Comparison of ENCODE assay signal across 1 cellular context in the genomic region with DNA sequence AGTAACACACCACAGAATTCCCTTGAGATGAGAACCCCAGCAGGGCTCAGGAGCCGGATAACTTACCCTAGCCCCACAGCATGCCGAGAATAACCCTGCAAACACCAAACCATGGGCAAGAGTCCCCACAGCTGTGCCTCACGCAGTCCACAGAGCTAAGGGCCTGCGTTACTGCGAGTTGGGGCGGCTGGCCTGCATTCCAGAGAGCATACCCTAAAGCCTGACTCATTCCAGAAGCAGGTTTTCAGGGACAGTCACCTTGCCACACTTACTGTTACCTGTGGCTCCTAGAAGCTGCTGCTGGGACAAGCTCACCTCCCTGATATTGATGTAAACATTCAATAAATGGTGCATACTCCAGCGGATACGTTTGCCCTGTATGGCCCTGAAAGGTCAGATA.
TF ChIP-seq lines count a peak whose summit lies in the region.

No MANE protein-coding gene starts in this region.

TF ChIP-seq in WTC11, 78 proteins besides CTCF, POLR2A, EP300 and RAD21:
- TF ChIP-seq, protein P1, sequence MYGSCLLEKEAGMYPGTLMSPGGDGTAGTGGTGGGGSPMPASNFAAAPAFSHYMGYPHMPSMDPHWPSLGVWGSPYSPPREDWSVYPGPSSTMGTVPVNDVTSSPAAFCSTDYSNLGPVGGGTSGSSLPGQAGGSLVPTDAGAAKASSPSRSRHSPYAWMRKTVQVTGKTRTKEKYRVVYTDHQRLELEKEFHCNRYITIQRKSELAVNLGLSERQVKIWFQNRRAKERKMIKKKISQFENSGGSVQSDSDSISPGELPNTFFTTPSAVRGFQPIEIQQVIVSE (CRISPR knock-in tag; IDR thresholded peaks at IDR 0.05; ENCODE audit: borderline replicate concordance): no peak
- TF ChIP-seq ESRRA (CRISPR knock-in tag; IDR thresholded peaks at IDR 0.05; ENCODE audit: borderline replicate concordance) (no peak), JAZF1 (CRISPR knock-in tag; IDR thresholded peaks at IDR 0.05) (no peak), NR3C1 (CRISPR knock-in tag; conservative IDR thresholded peaks at IDR 0.05; ENCODE audit: low read depth) (no peak), SMAD3 (CRISPR knock-in tag; IDR thresholded peaks at IDR 0.05; ENCODE audit: borderline replicate concordance) (no peak), SOX15 (CRISPR knock-in tag; IDR thresholded peaks at IDR 0.05) (no peak), ATF1 (CRISPR knock-in tag; IDR thresholded peaks at IDR 0.05) (no peak), TP53 (CRISPR knock-in tag; IDR thresholded peaks at IDR 0.05) (no peak), SMAD4 (CRISPR knock-in tag; IDR thresholded peaks at IDR 0.05) (no peak), ZNF416 (CRISPR knock-in tag; IDR thresholded peaks at IDR 0.05) (no peak), ZNF138 (CRISPR knock-in tag; conservative IDR thresholded peaks at IDR 0.05) (no peak)
- TF ChIP-seq, protein P2, sequence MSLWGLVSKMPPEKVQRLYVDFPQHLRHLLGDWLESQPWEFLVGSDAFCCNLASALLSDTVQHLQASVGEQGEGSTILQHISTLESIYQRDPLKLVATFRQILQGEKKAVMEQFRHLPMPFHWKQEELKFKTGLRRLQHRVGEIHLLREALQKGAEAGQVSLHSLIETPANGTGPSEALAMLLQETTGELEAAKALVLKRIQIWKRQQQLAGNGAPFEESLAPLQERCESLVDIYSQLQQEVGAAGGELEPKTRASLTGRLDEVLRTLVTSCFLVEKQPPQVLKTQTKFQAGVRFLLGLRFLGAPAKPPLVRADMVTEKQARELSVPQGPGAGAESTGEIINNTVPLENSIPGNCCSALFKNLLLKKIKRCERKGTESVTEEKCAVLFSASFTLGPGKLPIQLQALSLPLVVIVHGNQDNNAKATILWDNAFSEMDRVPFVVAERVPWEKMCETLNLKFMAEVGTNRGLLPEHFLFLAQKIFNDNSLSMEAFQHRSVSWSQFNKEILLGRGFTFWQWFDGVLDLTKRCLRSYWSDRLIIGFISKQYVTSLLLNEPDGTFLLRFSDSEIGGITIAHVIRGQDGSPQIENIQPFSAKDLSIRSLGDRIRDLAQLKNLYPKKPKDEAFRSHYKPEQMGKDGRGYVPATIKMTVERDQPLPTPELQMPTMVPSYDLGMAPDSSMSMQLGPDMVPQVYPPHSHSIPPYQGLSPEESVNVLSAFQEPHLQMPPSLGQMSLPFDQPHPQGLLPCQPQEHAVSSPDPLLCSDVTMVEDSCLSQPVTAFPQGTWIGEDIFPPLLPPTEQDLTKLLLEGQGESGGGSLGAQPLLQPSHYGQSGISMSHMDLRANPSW (CRISPR knock-in tag; conservative IDR thresholded peaks at IDR 0.05; ENCODE audit: low read depth): no peak
- TF ChIP-seq, protein P3, sequence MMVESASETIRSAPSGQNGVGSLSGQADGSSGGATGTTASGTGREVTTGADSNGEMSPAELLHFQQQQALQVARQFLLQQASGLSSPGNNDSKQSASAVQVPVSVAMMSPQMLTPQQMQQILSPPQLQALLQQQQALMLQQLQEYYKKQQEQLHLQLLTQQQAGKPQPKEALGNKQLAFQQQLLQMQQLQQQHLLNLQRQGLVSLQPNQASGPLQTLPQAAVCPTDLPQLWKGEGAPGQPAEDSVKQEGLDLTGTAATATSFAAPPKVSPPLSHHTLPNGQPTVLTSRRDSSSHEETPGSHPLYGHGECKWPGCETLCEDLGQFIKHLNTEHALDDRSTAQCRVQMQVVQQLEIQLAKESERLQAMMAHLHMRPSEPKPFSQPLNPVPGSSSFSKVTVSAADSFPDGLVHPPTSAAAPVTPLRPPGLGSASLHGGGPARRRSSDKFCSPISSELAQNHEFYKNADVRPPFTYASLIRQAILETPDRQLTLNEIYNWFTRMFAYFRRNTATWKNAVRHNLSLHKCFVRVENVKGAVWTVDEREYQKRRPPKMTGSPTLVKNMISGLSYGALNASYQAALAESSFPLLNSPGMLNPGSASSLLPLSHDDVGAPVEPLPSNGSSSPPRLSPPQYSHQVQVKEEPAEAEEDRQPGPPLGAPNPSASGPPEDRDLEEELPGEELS (CRISPR knock-in tag; IDR thresholded peaks at IDR 0.05): no peak
- TF ChIP-seq, protein P4, sequence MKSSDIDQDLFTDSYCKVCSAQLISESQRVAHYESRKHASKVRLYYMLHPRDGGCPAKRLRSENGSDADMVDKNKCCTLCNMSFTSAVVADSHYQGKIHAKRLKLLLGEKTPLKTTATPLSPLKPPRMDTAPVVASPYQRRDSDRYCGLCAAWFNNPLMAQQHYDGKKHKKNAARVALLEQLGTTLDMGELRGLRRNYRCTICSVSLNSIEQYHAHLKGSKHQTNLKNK (CRISPR knock-in tag; IDR thresholded peaks at IDR 0.05): no peak
- TF ChIP-seq, protein P5, sequence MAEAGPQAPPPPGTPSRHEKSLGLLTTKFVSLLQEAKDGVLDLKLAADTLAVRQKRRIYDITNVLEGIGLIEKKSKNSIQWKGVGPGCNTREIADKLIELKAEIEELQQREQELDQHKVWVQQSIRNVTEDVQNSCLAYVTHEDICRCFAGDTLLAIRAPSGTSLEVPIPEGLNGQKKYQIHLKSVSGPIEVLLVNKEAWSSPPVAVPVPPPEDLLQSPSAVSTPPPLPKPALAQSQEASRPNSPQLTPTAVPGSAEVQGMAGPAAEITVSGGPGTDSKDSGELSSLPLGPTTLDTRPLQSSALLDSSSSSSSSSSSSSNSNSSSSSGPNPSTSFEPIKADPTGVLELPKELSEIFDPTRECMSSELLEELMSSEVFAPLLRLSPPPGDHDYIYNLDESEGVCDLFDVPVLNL (CRISPR knock-in tag; IDR thresholded peaks at IDR 0.05; ENCODE audit: borderline replicate concordance, low read depth): no peak
- TF ChIP-seq, protein P6, sequence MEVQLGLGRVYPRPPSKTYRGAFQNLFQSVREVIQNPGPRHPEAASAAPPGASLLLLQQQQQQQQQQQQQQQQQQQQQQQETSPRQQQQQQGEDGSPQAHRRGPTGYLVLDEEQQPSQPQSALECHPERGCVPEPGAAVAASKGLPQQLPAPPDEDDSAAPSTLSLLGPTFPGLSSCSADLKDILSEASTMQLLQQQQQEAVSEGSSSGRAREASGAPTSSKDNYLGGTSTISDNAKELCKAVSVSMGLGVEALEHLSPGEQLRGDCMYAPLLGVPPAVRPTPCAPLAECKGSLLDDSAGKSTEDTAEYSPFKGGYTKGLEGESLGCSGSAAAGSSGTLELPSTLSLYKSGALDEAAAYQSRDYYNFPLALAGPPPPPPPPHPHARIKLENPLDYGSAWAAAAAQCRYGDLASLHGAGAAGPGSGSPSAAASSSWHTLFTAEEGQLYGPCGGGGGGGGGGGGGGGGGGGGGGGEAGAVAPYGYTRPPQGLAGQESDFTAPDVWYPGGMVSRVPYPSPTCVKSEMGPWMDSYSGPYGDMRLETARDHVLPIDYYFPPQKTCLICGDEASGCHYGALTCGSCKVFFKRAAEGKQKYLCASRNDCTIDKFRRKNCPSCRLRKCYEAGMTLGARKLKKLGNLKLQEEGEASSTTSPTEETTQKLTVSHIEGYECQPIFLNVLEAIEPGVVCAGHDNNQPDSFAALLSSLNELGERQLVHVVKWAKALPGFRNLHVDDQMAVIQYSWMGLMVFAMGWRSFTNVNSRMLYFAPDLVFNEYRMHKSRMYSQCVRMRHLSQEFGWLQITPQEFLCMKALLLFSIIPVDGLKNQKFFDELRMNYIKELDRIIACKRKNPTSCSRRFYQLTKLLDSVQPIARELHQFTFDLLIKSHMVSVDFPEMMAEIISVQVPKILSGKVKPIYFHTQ (CRISPR knock-in tag; IDR thresholded peaks at IDR 0.05): no peak
